14 cellular contexts compared by ENCODE assay signal in genomic region chr13:23516706-23517105, GRCh38. TPM values are rescaled to one million over a fixed set of nuclear protein-coding genes. Genes with fewer than 3 reads are reported as not detected.
"Had no signal": no experiment of that assay in that cellular context is flagged by ENCODE, and none has a peak within 500 bp of the region (broad histone marks: within the 10 kb centered on the region; RNA-seq: fewer than 3 reads in every experiment).

No MANE protein-coding gene starts in this region.

- H3K36me3 ChIP-seq: lower lobe of right lung, upper lobe of left lung had no signal

- H3K27ac ChIP-seq: foreskin keratinocyte, lower lobe of right lung, upper lobe of left lung had no signal

- ATAC-seq: activated CD8-positive, alpha-beta T cell treated with anti-CD3 and anti-CD28 coated beads for 36 hours; activated T-cell treated with anti-CD3 and anti-CD28 coated beads, Interleukin-2, amount 50 U/mL, for 72 hours; foreskin keratinocyte; left cardiac atrium; lower lobe of right lung; stimulated activated naive CD8-positive, alpha-beta T cell treated with anti-CD3 and anti-CD28 coated beads, Interleukin-15, amount 100 ng/mL, for 72 hours; WTC11 had no signal

- H3K27me3 ChIP-seq: upper lobe of left lung had no signal

- FAIRE-seq: bronchial epithelial cell had no signal

- H3K9me3 ChIP-seq: lower lobe of right lung, upper lobe of left lung had no signal

- H3K4me3 ChIP-seq: lower lobe of right lung, upper lobe of left lung had no signal

- H3K4me1 ChIP-seq: foreskin keratinocyte, lower lobe of right lung, upper lobe of left lung had no signal

- DNase-seq: activated CD4-positive, alpha-beta T cell treated with anti-CD3 and anti-CD28 coated beads for 4 hours; activated CD8-positive, alpha-beta T cell treated with anti-CD3 and anti-CD28 coated beads for 36 hours; activated gamma-delta T cell treated with Interleukin-2 at 50 U/mL for 16 hours; activated T-cell treated with anti-CD3 and anti-CD28 coated beads, Interleukin-2, amount 50 U/mL, for 72 hours; anterior cingulate cortex; foreskin keratinocyte; left cardiac atrium; lower lobe of right lung; midbrain; stimulated activated CD4-positive, alpha-beta T cell treated with anti-CD3 and anti-CD28 coated beads, Interleukin-1b, Interleukin-23, amount 100 ng/mL, for 48 hours; stimulated activated naive CD8-positive, alpha-beta T cell treated with anti-CD3 and anti-CD28 coated beads, Interleukin-15, amount 100 ng/mL, for 72 hours; upper lobe of left lung had no signal

RNA-seq across cellular contexts. Expression of gene TNFRSF19, which starts 53.5 kb away (rescaled TPM):
- total RNA-seq: activated CD8-positive, alpha-beta T cell treated with anti-CD3 and anti-CD28 coated beads for 36 hours had no signal
